14 cellular contexts compared by ENCODE assay signal in genomic region chr6:30590509-30590908, GRCh38. TPM values are rescaled to one million over a fixed set of nuclear protein-coding genes. Genes with fewer than 3 reads are reported as not detected.
DNase-seq lines count a peak whose midpoint lies in the region; ATAC-seq and TF ChIP-seq lines count a peak whose summit lies in the region.
"Had no signal": no experiment of that assay in that cellular context is flagged by ENCODE, and none has a peak within 500 bp of the region (broad histone marks: within the 10 kb centered on the region; RNA-seq: fewer than 3 reads in every experiment).

No MANE protein-coding gene starts in this region.

- H3K9me3 Mint-ChIP-seq in GM23338 (no peaks in the 10 kb centered on the region), immature natural killer cell (no peaks in the 10 kb centered on the region)
- H3K9me3 Mint-ChIP-seq in stimulated activated memory B cell treated with anti-CD40 and anti-IgM and Interleukin-4, amounts not matched to agents 10 μg/mL and 1 μg/mL and 100 μg/mL, for 72 hours, result no peaks in the 10 kb centered on the region

- peaks cover 33% of the 10 kb centered on the region; the same call in 1 of the 2 replicates for H4K20me1 ChIP-seq in GM23338 (replicated peaks; ENCODE audit: insufficient read depth)

- no peak overlapping the region for H3K27ac ChIP-seq in GM23338 (ENCODE audit: low read depth)
- peak overlapping the region; percentile 77 for H3K27ac ChIP-seq in VCaP
- H3K27ac ChIP-seq: colonic mucosa had no signal

- H3K4me1 Mint-ChIP-seq in GM23338 (no peaks in the 10 kb centered on the region), immature natural killer cell (peaks cover 0 to 16% of the 10 kb centered on the region in 2 donors)
- no peaks in the 10 kb centered on the region for H3K4me1 Mint-ChIP-seq in stimulated activated memory B cell treated with anti-CD40 and anti-IgM and Interleukin-4, amounts not matched to agents 10 μg/mL and 1 μg/mL and 100 μg/mL, for 72 hours

- TF ChIP-seq CTCF in GM23338 (conservative IDR thresholded peaks at IDR 0.05; ENCODE audit: low read depth in 2 of 2) (no peak), VCaP (conservative IDR thresholded peaks at IDR 0.05) (no peak)

- H3K4me3 Mint-ChIP-seq in GM23338, result no peak overlapping the region
- no peak overlapping the region for H3K4me3 Mint-ChIP-seq in immature natural killer cell
- no peak overlapping the region for H3K4me3 Mint-ChIP-seq in stimulated activated memory B cell treated with anti-CD40 and anti-IgM and Interleukin-4, amounts not matched to agents 10 μg/mL and 1 μg/mL and 100 μg/mL, for 72 hours

- peaks cover 53% of the 10 kb centered on the region for H3K36me3 ChIP-seq in GM23338 (ENCODE audit: insufficient read depth)

- no peaks in the 10 kb centered on the region for H3K27me3 ChIP-seq in GM23338 (ENCODE audit: insufficient read depth)
- H3K27me3 ChIP-seq: colonic mucosa, gastroesophageal sphincter had no signal

- H3K79me2 ChIP-seq in GM23338 (replicated peaks; ENCODE audit: insufficient read depth), result peaks cover 13% of the 10 kb centered on the region

- H3K27me3 Mint-ChIP-seq in GM23338 (ENCODE audit: insufficient read depth, low read depth, poor library complexity) (peaks cover 3% of the 10 kb centered on the region), immature natural killer cell (ENCODE audit: low read depth in 3 of 3) (peaks cover 0 to 6% (median 1%) of the 10 kb centered on the region in 3 donors)
- no peaks in the 10 kb centered on the region for H3K27me3 Mint-ChIP-seq in stimulated activated memory B cell treated with anti-CD40 and anti-IgM and Interleukin-4, amounts not matched to agents 10 μg/mL and 1 μg/mL and 100 μg/mL, for 72 hours

- no peak overlapping the region for H3K4me2 ChIP-seq in GM23338

- H3K4me3 ChIP-seq in GM23338, result no peak overlapping the region
- H3K4me3 ChIP-seq: colonic mucosa, gastroesophageal sphincter had no signal

- H3K36me3 Mint-ChIP-seq in GM23338 (ENCODE audit: low read depth), result peaks cover 89% of the 10 kb centered on the region
- H3K36me3 Mint-ChIP-seq in immature natural killer cell, result peaks cover 10 to 56% (median 31%) of the 10 kb centered on the region in 3 donors
- H3K36me3 Mint-ChIP-seq in stimulated activated memory B cell treated with anti-CD40 and anti-IgM and Interleukin-4, amounts not matched to agents 10 μg/mL and 1 μg/mL and 100 μg/mL, for 72 hours, result peaks cover 61% of the 10 kb centered on the region

- no peaks in the 10 kb centered on the region for H3K4me1 ChIP-seq in GM23338 (ENCODE audit: insufficient read depth)
- H3K4me1 ChIP-seq: colonic mucosa had no signal

- ATAC-seq in GM23338 (no peak), HG02973 (IDR thresholded peaks at IDR 0.05; ENCODE audit: unreplicated experiment) (no peak)
- no peak for ATAC-seq in stimulated activated memory B cell treated with anti-CD40 and anti-IgM and Interleukin-4, amounts not matched to agents 10 μg/mL and 1 μg/mL and 100 μg/mL, for 72 hours
- ATAC-seq: gastroesophageal sphincter had no signal

- H2AFZ ChIP-seq in GM23338, result no peak overlapping the region

- peaks cover 16% of the 10 kb centered on the region; the same call in 1 of the 2 replicates for H3F3A ChIP-seq in GM23338 (replicated peaks; ENCODE audit: low read depth)

- H3K9me2 ChIP-seq in GM23338 (ENCODE audit: insufficient read depth), result no peaks in the 10 kb centered on the region

- no peak for DNase-seq in GM23338 (ENCODE audit: low spot score)
- no peak for DNase-seq in immature natural killer cell
- no peak for DNase-seq in amygdala (lab: John Stamatoyannopoulos, UW)
- no peak for DNase-seq in activated CD8-positive, alpha-beta memory T cell treated with anti-CD3 and anti-CD28 coated beads, Interleukin-2, amount 50 U/mL, for 48 hours
- DNase-seq: activated CD4-positive, CD25-positive, alpha-beta regulatory T cell treated with anti-CD3 and anti-CD28 coated beads, Interleukin-2, amount 50 U/mL, for 72 hours; activated gamma-delta T cell treated with Interleukin-2 at 50 U/mL for 16 hours; colonic mucosa; KG1; NCI-H187 treated with DMSO at 0.1 percent for 48 hours; stimulated activated naive CD4-positive, alpha-beta T cell had no signal

- H3K27ac Mint-ChIP-seq in GM23338 (peak overlapping the region; percentile 82), immature natural killer cell (peak overlapping the region in 4 of 6 donors; percentile 30 to 72 (median 55))
- H3K27ac Mint-ChIP-seq in stimulated activated memory B cell treated with anti-CD40 and anti-IgM and Interleukin-4, amounts not matched to agents 10 μg/mL and 1 μg/mL and 100 μg/mL, for 72 hours, result peak overlapping the region; percentile 11

TF ChIP-seq in GM23338, 12 proteins besides CTCF, POLR2A, EP300 and RAD21 (continues in another document):
- TF ChIP-seq CREB1 (CRISPR knock-in tag; IDR thresholded peaks at IDR 0.05; ENCODE audit: low read depth), result no peak
- TF ChIP-seq ZNF462 (CRISPR knock-in tag; IDR thresholded peaks at IDR 0.05), result no peak

RNA-seq across cellular contexts. Expression of gene ABCF1, which starts 19.3 kb away (rescaled TPM):
- total RNA-seq in GM23338 (2014; rRNA removed; shearing (Covaris generic)), result 85.8 and 92.6 TPM in 2 replicates
- polyA plus RNA-seq in GM23338 (2016; fragmentation: Nextera tagmentation; extraction: Ambion mirVana) (244 and 279 TPM in 2 replicates), immature natural killer cell (10 to 100 TPM in 2 of 3 donors, 1 to 10 TPM in 1; 4.3 to 50.1 (median 15.2) TPM)

RNA-seq across cellular contexts. Expression of gene PPP1R10, which starts 26.5 kb away (rescaled TPM):
- total RNA-seq in GM23338 (2014; rRNA removed; shearing (Covaris generic)), result 41.0 and 41.3 TPM in 2 replicates
- 41.9 and 42.9 TPM in 2 replicates for polyA plus RNA-seq in GM23338 (2016; fragmentation: Nextera tagmentation; extraction: Ambion mirVana)
- polyA plus RNA-seq in immature natural killer cell, result 10 to 100 TPM in 2 of 3 donors, 1 to 10 TPM in 1; 5.5 to 30.0 (median 12.9) TPM

RNA-seq across cellular contexts. Expression of gene MRPS18B, which starts 27.1 kb away (rescaled TPM):
- total RNA-seq in GM23338 (2014; rRNA removed; shearing (Covaris generic)), result 49.1 and 49.2 TPM in 2 replicates
- polyA plus RNA-seq in GM23338 (2016; fragmentation: Nextera tagmentation; extraction: Ambion mirVana), result 73.6 and 78.8 TPM in 2 replicates
- 100 to 1,000 TPM in 2 of 3 donors, 10 to 100 TPM in 1; 86.6 to 114 (median 102) TPM for polyA plus RNA-seq in immature natural killer cell

RNA-seq across cellular contexts. Expression of gene PRR3, which starts 33.4 kb away (rescaled TPM):
- total RNA-seq in GM23338 (2014; rRNA removed; shearing (Covaris generic)), result 7.5 and 15.2 TPM in 2 replicates
- polyA plus RNA-seq in GM23338 (2016; fragmentation: Nextera tagmentation; extraction: Ambion mirVana) (8.2 and 10.9 TPM in 2 replicates), immature natural killer cell (1 to 10 TPM; 1.0 to 9.0 (median 3.6) TPM)

RNA-seq across cellular contexts. Expression of gene GNL1, which starts 34.2 kb away (rescaled TPM):
- 29.6 and 42.5 TPM in 2 replicates for total RNA-seq in GM23338 (2014; rRNA removed; shearing (Covaris generic))
- 30.8 and 31.4 TPM in 2 replicates for polyA plus RNA-seq in GM23338 (2016; fragmentation: Nextera tagmentation; extraction: Ambion mirVana)
- 10 to 100 TPM; 32.6 to 38.6 (median 35.0) TPM for polyA plus RNA-seq in immature natural killer cell

Comparison
In these comparisons a context has a peak if more than half of its experiments do, and no peak if none do; other contexts are left out.
1. H3K27ac Mint-ChIP-seq: peak in every context shown above with its lines; median percentile 82 in GM23338; 55 in immature natural killer cell; 11 in stimulated activated memory B cell treated with anti-CD40 and anti-IgM and Interleukin-4, amounts not matched to agents 10 μg/mL and 1 μg/mL and 100 μg/mL, for 72 hours.